Comparison of ENCODE assay signal across 8 cellular contexts in genomic region chr19:47790398-47790814, GRCh38. TPM values are rescaled to one million over a fixed set of nuclear protein-coding genes. Genes with fewer than 3 reads are reported as not detected.
DNase-seq lines count a peak whose midpoint lies in the region; ATAC-seq and TF ChIP-seq lines count a peak whose summit lies in the region.

No MANE protein-coding gene starts in this region.

- peaks cover 11% of the 10 kb centered on the region for H3K36me3 Mint-ChIP-seq in WTC11

- ATAC-seq in WTC11 (peak; percentile 91), HG02610 (IDR thresholded peaks at IDR 0.05; ENCODE audit: unreplicated experiment) (no peak)

- no peaks in the 10 kb centered on the region for H3K4me1 ChIP-seq in breast epithelium

- H3K4me3 ChIP-seq in GM12875 (ENCODE audit: low read depth, low read length) = no peak overlapping the region
- H3K4me3 ChIP-seq in breast epithelium = no peak overlapping the region

- H3K9me3 ChIP-seq in breast epithelium = no peaks in the 10 kb centered on the region

- H3K27me3 Mint-ChIP-seq in WTC11 (ENCODE audit: low read depth) = no peaks in the 10 kb centered on the region

- peaks cover 10% of the 10 kb centered on the region for H3K4me1 Mint-ChIP-seq in WTC11

- H3K27me3 ChIP-seq in breast epithelium = no peaks in the 10 kb centered on the region

- peak overlapping the region; percentile 25; the same call in 1 of the 2 replicates for H3K4me3 Mint-ChIP-seq in WTC11

- CTCF ChIA-PET in WTC11 (lab: Charles Lee) = interaction anchor here (0.6 to 7.5 kb wide), 27 partner anchors 10 to 361 kb away, joined by 3 to 368 read pairs (median 4); partner anchors contain the start of genes CRX, EHD2, KPTN and SELENOW

- H3K36me3 ChIP-seq in breast epithelium = no peaks in the 10 kb centered on the region

- H3K9me3 Mint-ChIP-seq in WTC11 = peaks cover 9% of the 10 kb centered on the region

- TF ChIP-seq POLR2A in breast epithelium (IDR thresholded peaks at IDR 0.05) = no peak

- intact Hi-C loops in breast epithelium (cut with DNase I; ENCODE audit: low total_unique reads) = no loop called here

- H3K27ac ChIP-seq in breast epithelium = no peak overlapping the region

- H3K27ac Mint-ChIP-seq in WTC11 = peak overlapping the region; percentile 57; the same call in 1 of the 2 replicates

- TF ChIP-seq CTCF in GM12875 (IDR thresholded peaks at IDR 0.05; ENCODE audit: borderline replicate concordance, insufficient read depth, low read depth, low read length) (peak; percentile 89), WTC11 (IDR thresholded peaks at IDR 0.05) (peak; percentile 85), breast epithelium (IDR thresholded peaks at IDR 0.05) (peak in 2 of 3 donors; percentile 68 to 71)

- POLR2A ChIA-PET in WTC11 (lab: Charles Lee) = interaction anchor here (1.0 to 1.2 kb wide), 2 partner anchors 25 to 59 kb away, joined by 3 to 4 read pairs; no protein-coding TSS in a partner anchor

- peak; percentile 26 for DNase-seq in NCI-H1105 (lab: John Stamatoyannopoulos, UW)
- peak; percentile 100 for DNase-seq in WTC11 (ENCODE audit: low spot score)
- DNase-seq in breast epithelium (ENCODE audit: low spot score in 2 of 2) = peak; percentile 47 to 78
- DNase-seq in islet precursor cell = peak; percentile 98
- peak; percentile 87 to 90 for DNase-seq in stimulated activated CD4-positive, alpha-beta T cell treated with anti-CD3 and anti-CD28 coated beads, Interleukin-1b, Interleukin-23, amount 100 ng/mL, for 4 hours (ENCODE audit: low read depth in 2 of 2)
- DNase-seq in NCI-H128 (lab: John Stamatoyannopoulos, UW; ENCODE audit: unreplicated experiment) = no peak

TF ChIP-seq in WTC11, 78 proteins besides CTCF, POLR2A, EP300 and RAD21:
- no peak for TF ChIP-seq USF1 (CRISPR knock-in tag; IDR thresholded peaks at IDR 0.05)
- TF ChIP-seq ZNF121 (CRISPR knock-in tag; IDR thresholded peaks at IDR 0.05) = peak; percentile 76; the same call in 1 of the 2 replicates
- 0 out of 2 replicates have a peak, but pooled peaks have one; percentile 21 for TF ChIP-seq E2F5 (CRISPR knock-in tag; IDR thresholded peaks at IDR 0.05)
- no peak for TF ChIP-seq ARID4B (CRISPR knock-in tag; IDR thresholded peaks at IDR 0.05; ENCODE audit: borderline replicate concordance)

RNA-seq across cellular contexts. Expression of gene SELENOW, which starts 11.9 kb away (rescaled TPM):
- total RNA-seq in WTC11 (2021) (391 to 430 TPM (median 422 TPM) in 3 replicates), breast epithelium (100 to 1,000 TPM; 297 to 525 (median 450) TPM)

RNA-seq across cellular contexts. Expression of gene TPRX1, which starts 13.9 kb away (rescaled TPM):
- total RNA-seq in WTC11 (2021) = not detected in 3 replicates
- not detected for total RNA-seq in breast epithelium

RNA-seq across cellular contexts. Expression of gene CRX, which starts 31.3 kb away (rescaled TPM):
- total RNA-seq in WTC11 (2021) = 0.17 to 0.53 TPM (median 0.25 TPM) in 3 replicates
- not detected for total RNA-seq in breast epithelium

RNA-seq across cellular contexts. Expression of gene NOP53, which starts 45.1 kb away (rescaled TPM):
- total RNA-seq in WTC11 (2021) (289 to 315 TPM (median 310 TPM) in 3 replicates), breast epithelium (100 to 1,000 TPM; 391 to 498 (median 457) TPM)
